8 cellular contexts compared by ENCODE assay signal in genomic region chrX:13652256-13653021, GRCh38. TPM values are rescaled to one million over a fixed set of nuclear protein-coding genes. Genes with fewer than 3 reads are reported as not detected.
DNase-seq lines count a peak whose midpoint lies in the region; ATAC-seq and TF ChIP-seq lines count a peak whose summit lies in the region.

No MANE protein-coding gene starts in this region.

- H3K36me3 ChIP-seq in MM.1S (replicated peaks; ENCODE audit: insufficient read depth, low read length) = no peaks in the 10 kb centered on the region

- H3K9ac ChIP-seq in MM.1S (ENCODE audit: low read length) = peak overlapping the region; percentile 46; the same call in 1 of the 2 replicates

- in situ Hi-C loops in KBM-7 (cut with MboI; ENCODE audit: low pct_unique_long_range_greater_than_20kb, low sequenced_read_pairs) = loop anchor here (25.0 kb wide), 1 partner anchor 385 kb away; the partner anchor contains the start of gene GEMIN8

- no peak for ATAC-seq in HG03025 (IDR thresholded peaks at IDR 0.05; ENCODE audit: low FRiP score, unreplicated experiment)

- CTCF ChIA-PET in activated naive CD4-positive, alpha-beta T cell treated with anti-CD3 and anti-CD28 coated beads, Interleukin-2, amount 10 ng/mL, durations not matched to agents 7 days and 5 days (lab: Charles Lee) = no interaction called here

- H3K9me3 Mint-ChIP-seq in activated naive CD4-positive, alpha-beta T cell treated with anti-CD3 and anti-CD28 coated beads, Interleukin-2, amount 10 ng/mL, durations not matched to agents 7 days and 5 days = no peaks in the 10 kb centered on the region
- H3K9me3 Mint-ChIP-seq in chondrocyte (ENCODE audit: low read depth) = no peaks in the 10 kb centered on the region

- H3K27ac ChIP-seq in MM.1S (ENCODE audit: low read length) = peak overlapping the region; percentile 92; the same call in 1 of the 2 replicates

- peak overlapping the region; percentile 99 for H3K27ac Mint-ChIP-seq in activated naive CD4-positive, alpha-beta T cell treated with anti-CD3 and anti-CD28 coated beads, Interleukin-2, amount 10 ng/mL, durations not matched to agents 7 days and 5 days
- H3K27ac Mint-ChIP-seq in chondrocyte (ENCODE audit: unreplicated experiment) = peak overlapping the region; percentile 93

- no peaks in the 10 kb centered on the region for H3K27me3 ChIP-seq in MM.1S (replicated peaks; ENCODE audit: insufficient read depth, low read length)

- peak overlapping the region; percentile 83 for H3K4me3 Mint-ChIP-seq in activated naive CD4-positive, alpha-beta T cell treated with anti-CD3 and anti-CD28 coated beads, Interleukin-2, amount 10 ng/mL, durations not matched to agents 7 days and 5 days
- peak overlapping the region; percentile 79 for H3K4me3 Mint-ChIP-seq in chondrocyte (ENCODE audit: unreplicated experiment)

- H3F3A ChIP-seq in MM.1S (ENCODE audit: insufficient read depth, low read length) = peaks cover 9% of the 10 kb centered on the region; the same call in 1 of the 2 replicates

- H3K79me2 ChIP-seq in MM.1S (ENCODE audit: low read length) = peaks cover 14% of the 10 kb centered on the region

- H3K9me2 ChIP-seq in MM.1S (replicated peaks; ENCODE audit: insufficient read depth, low read length) = no peaks in the 10 kb centered on the region

- no peak for TF ChIP-seq CTCF in MM.1S (IDR thresholded peaks at IDR 0.05; ENCODE audit: low read length)
- TF ChIP-seq CTCF in chondrocyte (IDR thresholded peaks at IDR 0.05) = no peak

- H3K4me1 ChIP-seq in MM.1S (ENCODE audit: low read length) = peaks cover 7% of the 10 kb centered on the region; the same call in 1 of the 2 replicates

- H2AFZ ChIP-seq in MM.1S (ENCODE audit: low read length) = peak overlapping the region; percentile 71

- peaks cover 13% of the 10 kb centered on the region for H3K36me3 Mint-ChIP-seq in activated naive CD4-positive, alpha-beta T cell treated with anti-CD3 and anti-CD28 coated beads, Interleukin-2, amount 10 ng/mL, durations not matched to agents 7 days and 5 days
- H3K36me3 Mint-ChIP-seq in chondrocyte (ENCODE audit: low read depth) = no peaks in the 10 kb centered on the region

- no peaks in the 10 kb centered on the region for H3K9me3 ChIP-seq in MM.1S (replicated peaks; ENCODE audit: insufficient read depth, low read length)

- H3K4me3 ChIP-seq in MM.1S (ENCODE audit: low read length) = peak overlapping the region; percentile 77

- H3K27me3 Mint-ChIP-seq in activated naive CD4-positive, alpha-beta T cell treated with anti-CD3 and anti-CD28 coated beads, Interleukin-2, amount 10 ng/mL, durations not matched to agents 7 days and 5 days = no peaks in the 10 kb centered on the region
- no peaks in the 10 kb centered on the region for H3K27me3 Mint-ChIP-seq in chondrocyte (ENCODE audit: low read depth)

- H3K4me1 Mint-ChIP-seq in activated naive CD4-positive, alpha-beta T cell treated with anti-CD3 and anti-CD28 coated beads, Interleukin-2, amount 10 ng/mL, durations not matched to agents 7 days and 5 days = peaks cover 26% of the 10 kb centered on the region
- peaks cover 19% of the 10 kb centered on the region for H3K4me1 Mint-ChIP-seq in chondrocyte (ENCODE audit: low read depth)

- peak overlapping the region; percentile 94 for H3K4me2 ChIP-seq in MM.1S (ENCODE audit: low read depth, low read length)

- H4K20me1 ChIP-seq in MM.1S (ENCODE audit: insufficient read depth, low read length) = no peaks in the 10 kb centered on the region

- no peak for DNase-seq in activated naive CD4-positive, alpha-beta T cell treated with anti-CD3 and anti-CD28 coated beads, Interleukin-2, amount 10 ng/mL, durations not matched to agents 7 days and 5 days
- no peak for DNase-seq in activated naive CD4-positive, alpha-beta T cell treated with Interleukin-2 at 50 U/mL for 16 hours
- DNase-seq in MM.1S (no peak), chondrocyte (ENCODE audit: low spot score) (no peak), myocyte (ENCODE audit: low read depth) (peak; percentile 52), NCI-H2196 (lab: John Stamatoyannopoulos, UW; ENCODE audit: unreplicated experiment) (no peak), KBM-7 (no peak)

RNA-seq across cellular contexts. Expression of gene TCEANC, which starts 0.5 kb away (rescaled TPM):
- total RNA-seq in chondrocyte = 2.0 to 3.2 TPM (median 2.5 TPM) in 3 replicates
- 3.6 and 5.7 TPM in 2 replicates for total RNA-seq in myocyte
- polyA plus RNA-seq in myocyte (2012) = 1.5 TPM

RNA-seq across cellular contexts. Expression of gene RAB9A, which starts 36.5 kb away (rescaled TPM):
- total RNA-seq in chondrocyte (18.8 to 31.3 TPM (median 29.2 TPM) in 3 replicates), myocyte (24.6 and 40.3 TPM in 2 replicates)
- 16.7 TPM for polyA plus RNA-seq in myocyte (2012)
